Comparison of ENCODE assay signal across 27 cellular contexts in genomic region chrX:38452603-38453002, GRCh38.
"Had no signal": no experiment of that assay in that cellular context is flagged by ENCODE, and none has a peak within 500 bp of the region (broad histone marks: within the 10 kb centered on the region; RNA-seq: fewer than 3 reads in every experiment).

No MANE protein-coding gene starts in this region.

- DNase-seq: activated CD4-positive, alpha-beta T cell treated with anti-CD3 and anti-CD28 coated beads for 36 hours; activated CD4-positive, alpha-beta T cell treated with anti-CD3 and anti-CD28 coated beads, Interleukin-2, amount 50 U/mL, for 48 hours; activated gamma-delta T cell treated with Interleukin-2 at 50 U/mL for 16 hours; adrenal gland; cerebellar nuclear complex; cortex of kidney; erythroblast; foreskin melanocyte; glutamatergic neuron; hypothalamus; islet precursor cell; sigmoid colon; spleen; stimulated activated CD4-positive, alpha-beta T cell treated with anti-CD3 and anti-CD28 coated beads, Interleukin-4, amount 100 ng/mL, for 4 hours; upper lobe of left lung had no signal

- ATAC-seq: activated CD4-positive, alpha-beta T cell treated with anti-CD3 and anti-CD28 coated beads for 36 hours; activated naive CD4-positive, alpha-beta T cell treated with anti-CD3 and anti-CD28 coated beads, Interleukin-2, amount 50 U/mL, for 72 hours; left lobe of liver; natural killer cell treated with Interleukin-12 subunit alpha and Interleukin-12 subunit beta and Interleukin-15 and Interleukin-18, amount 100 ng/mL, for 72 hours; stimulated activated memory B cell treated with anti-CD40 and anti-IgM and Interleukin-4, amounts not matched to agents 10 μg/mL and 1 μg/mL and 100 μg/mL, for 72 hours; WTC11 had no signal

- H3K27ac ChIP-seq: adrenal gland, neutrophil, parathyroid adenoma, sigmoid colon, spleen, thoracic aorta, upper lobe of left lung had no signal

- FAIRE-seq: bronchial epithelial cell, endometrium, TTC549 had no signal

- H3K4me3 ChIP-seq: adrenal gland, lung, sigmoid colon, spleen, thoracic aorta, upper lobe of left lung had no signal

- H3K27me3 ChIP-seq: adrenal gland, neutrophil, sigmoid colon, upper lobe of left lung had no signal

- H3K4me1 ChIP-seq: adrenal gland, parathyroid adenoma, sigmoid colon, spleen, upper lobe of left lung had no signal

- H3K36me3 ChIP-seq: adrenal gland, neutrophil, sigmoid colon, spleen, thoracic aorta, upper lobe of left lung had no signal

- H3K9me3 ChIP-seq: adrenal gland, neutrophil, thoracic aorta had no signal
